ENCODE assay signal across 8 cellular contexts in genomic region chr11:75474878-75475766, GRCh38. TPM values are rescaled to one million over a fixed set of nuclear protein-coding genes. Genes with fewer than 3 reads are reported as not detected.
DNase-seq lines count a peak whose midpoint lies in the region; FAIRE-seq lines count a peak whose summit lies in the region.

No MANE protein-coding gene starts in this region.

- H3K4me3 Mint-ChIP-seq in activated naive CD8-positive, alpha-beta T cell treated with anti-CD3 and anti-CD28 coated beads for 36 hours, result peak overlapping the region; percentile 70

- DNase-seq in HT1080 (ENCODE audit: low read depth) (peak; percentile 26), SKM-1 treated with dmso at 0.1 percent for 144 hours (lab: John Stamatoyannopoulos, UW; ENCODE audit: unreplicated experiment) (peak; percentile 69), islet precursor cell (peak; percentile 73), GM19239 (ENCODE audit: insufficient read length, low spot score) (no peak), occipital lobe (lab: John Stamatoyannopoulos, UW) (no peak), NCI-H2081 treated with DMSO at 0.1 percent for 48 hours (lab: John Stamatoyannopoulos, UW) (no peak)
- DNase-seq in activated naive CD8-positive, alpha-beta T cell treated with anti-CD3 and anti-CD28 coated beads for 36 hours, result peak; percentile 73
- DNase-seq in stimulated activated CD8-positive, alpha-beta memory T cell treated with anti-CD3 and anti-CD28 coated beads, Interleukin-12 subunit alpha, Interleukin-12 subunit beta, amount 100 ng/mL, for 24 hours (ENCODE audit: extremely low read depth), result peak; percentile 28

- no peaks in the 10 kb centered on the region for H3K9me3 Mint-ChIP-seq in activated naive CD8-positive, alpha-beta T cell treated with anti-CD3 and anti-CD28 coated beads for 36 hours

- H3K36me3 Mint-ChIP-seq in activated naive CD8-positive, alpha-beta T cell treated with anti-CD3 and anti-CD28 coated beads for 36 hours, result no peaks in the 10 kb centered on the region

- no peak for FAIRE-seq in GM19239 (lab: Jason Lieb, UNC)

- peak overlapping the region; percentile 85 for H3K27ac Mint-ChIP-seq in activated naive CD8-positive, alpha-beta T cell treated with anti-CD3 and anti-CD28 coated beads for 36 hours

- H3K27me3 Mint-ChIP-seq in activated naive CD8-positive, alpha-beta T cell treated with anti-CD3 and anti-CD28 coated beads for 36 hours, result no peaks in the 10 kb centered on the region

- H3K4me1 Mint-ChIP-seq in activated naive CD8-positive, alpha-beta T cell treated with anti-CD3 and anti-CD28 coated beads for 36 hours, result peaks cover 12% of the 10 kb centered on the region

RNA-seq across cellular contexts. Expression of gene KLHL35, which starts 42.1 kb away (rescaled TPM):
- 0.07 TPM in 1 of 2 replicates, not detected in the other for total RNA-seq in HT1080 (2014; rRNA removed; shearing (Covaris generic))
- not detected in 2 replicates for polyA plus RNA-seq in HT1080 (2015; cell fraction: cytosol; rRNA removed)
- not detected in 2 replicates for polyA plus RNA-seq in HT1080 (2015; cell fraction: nucleus; rRNA removed)
- total RNA-seq in activated naive CD8-positive, alpha-beta T cell treated with anti-CD3 and anti-CD28 coated beads for 36 hours, result under 1 TPM; 0.21 to 0.58 TPM
- total RNA-seq in occipital lobe, result 28.5 TPM

RNA-seq across cellular contexts. Expression of gene GDPD5, which starts 50.6 kb away (rescaled TPM):
- 47.3 and 53.2 TPM in 2 replicates for total RNA-seq in HT1080 (2014; rRNA removed; shearing (Covaris generic))
- 26.4 and 30.4 TPM in 2 replicates for polyA plus RNA-seq in HT1080 (2015; cell fraction: cytosol; rRNA removed)
- 64.1 and 87.2 TPM in 2 replicates for polyA plus RNA-seq in HT1080 (2015; cell fraction: nucleus; rRNA removed)
- total RNA-seq in activated naive CD8-positive, alpha-beta T cell treated with anti-CD3 and anti-CD28 coated beads for 36 hours, result 1 to 10 TPM; 5.9 to 6.6 TPM
- 9.8 TPM for total RNA-seq in occipital lobe

Comparison
In these comparisons a context has a peak if more than half of its experiments do, and no peak if none do; other contexts are left out.
1. DNase-seq: peak in HT1080 (single experiment), SKM-1 treated with dmso at 0.1 percent for 144 hours (single experiment), activated naive CD8-positive, alpha-beta T cell treated with anti-CD3 and anti-CD28 coated beads for 36 hours (single experiment), islet precursor cell (single experiment) and stimulated activated CD8-positive, alpha-beta memory T cell treated with anti-CD3 and anti-CD28 coated beads, Interleukin-12 subunit alpha, Interleukin-12 subunit beta, amount 100 ng/mL, for 24 hours (single experiment); none in GM19239 (single experiment), occipital lobe (single experiment) and NCI-H2081 treated with DMSO at 0.1 percent for 48 hours (single experiment).
2. RNA of gene KLHL35, which starts 42.1 kb away (total RNA-seq): 28.5 TPM in occipital lobe (single experiment); 0.21 to 0.58 TPM in activated naive CD8-positive, alpha-beta T cell treated with anti-CD3 and anti-CD28 coated beads for 36 hours and 0.07 TPM in HT1080; every median in the first group is over 10 times any median in the second.